Comparison of ENCODE assay signal across 8 cellular contexts in the genomic region with DNA sequence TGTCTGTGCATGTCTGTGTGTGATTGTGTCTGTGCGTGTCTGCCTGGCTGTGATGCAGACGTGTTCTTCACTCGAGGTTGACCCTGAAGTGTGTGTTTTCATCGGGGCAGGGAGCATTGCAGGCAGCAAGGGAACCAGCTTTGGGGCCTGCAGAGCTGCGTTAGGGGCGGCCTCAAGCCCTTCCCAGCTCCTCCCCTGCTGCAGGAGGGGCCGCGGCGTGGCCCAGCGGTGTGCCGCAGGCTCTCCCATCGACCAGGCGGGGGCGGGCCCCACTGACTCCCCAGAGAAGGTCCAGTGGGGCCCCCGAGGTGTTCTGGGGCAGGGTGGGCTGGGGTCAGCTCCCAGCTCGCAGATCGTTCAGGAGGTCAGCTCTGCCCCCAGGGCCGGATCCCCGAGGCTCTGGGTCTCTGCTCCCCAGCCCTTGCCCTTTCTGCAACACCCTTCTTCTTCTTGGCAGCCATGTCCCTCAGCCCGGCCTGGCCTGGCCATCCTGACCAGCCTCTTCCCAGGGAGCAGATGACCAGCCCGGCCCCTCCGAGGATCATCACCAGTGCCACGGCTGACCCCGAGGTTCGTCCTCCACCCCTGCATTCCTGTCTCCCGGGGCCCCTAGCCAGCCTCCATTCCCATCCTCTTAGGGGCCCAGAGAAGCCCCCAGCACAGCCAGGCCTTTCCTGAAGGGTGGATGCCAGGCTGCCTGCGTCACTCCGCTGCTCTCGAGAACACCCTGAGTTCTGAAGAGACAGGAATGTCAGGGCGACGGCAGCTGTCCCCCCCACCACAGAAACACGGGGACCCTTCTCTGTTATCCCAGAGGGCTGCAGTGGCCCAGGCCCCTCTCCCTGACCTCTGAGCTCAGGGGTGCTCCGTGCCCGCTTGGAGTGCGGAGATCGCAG. TPM values are rescaled to one million over a fixed set of nuclear protein-coding genes. Genes with fewer than 3 reads are reported as not detected.
DNase-seq lines count a peak whose midpoint lies in the region; ATAC-seq and TF ChIP-seq lines count a peak whose summit lies in the region.

No MANE protein-coding gene starts in this region.

- no peaks in the 10 kb centered on the region for H3K27me3 ChIP-seq in A673 (replicated peaks; ENCODE audit: insufficient read depth, low read depth, low read length, poor library complexity)
- H3K27me3 ChIP-seq in adipocyte (replicated peaks; ENCODE audit: control insufficient read depth, insufficient read depth, low read length): peaks cover 12% of the 10 kb centered on the region
- no peaks in the 10 kb centered on the region for H3K27me3 ChIP-seq in right lobe of liver

- no peaks in the 10 kb centered on the region for H3K4me1 ChIP-seq in A673 (ENCODE audit: insufficient read depth, low read length, poor library complexity, severe bottlenecking)
- H3K4me1 ChIP-seq in adipocyte (ENCODE audit: control insufficient read depth, insufficient read depth, low read length): peaks cover 3% of the 10 kb centered on the region
- H3K4me1 ChIP-seq in right lobe of liver: no peaks in the 10 kb centered on the region

- intact Hi-C loops in A673 (cut with micrococcal nuclease; ENCODE audit: unreplicated experiment): no loop called here
- intact Hi-C loops in right lobe of liver (cut with DNase I): no loop called here

- POLR2A ChIA-PET in A673 (lab: Charles Lee; ENCODE audit: low non-redundant PET): no interaction called here

- H3K36me3 ChIP-seq in A673 (ENCODE audit: insufficient read depth, low read length, poor library complexity, severe bottlenecking) (no peaks in the 10 kb centered on the region), adipocyte (ENCODE audit: control insufficient read depth, insufficient read depth, low read length, severe bottlenecking) (no peaks in the 10 kb centered on the region), right lobe of liver (no peaks in the 10 kb centered on the region)

- H3K4me3 ChIP-seq in A673 (ENCODE audit: low read depth, low read length, poor library complexity, severe bottlenecking) (peak overlapping the region; percentile 21), adipocyte (ENCODE audit: low read length) (peak overlapping the region; percentile 70), right lobe of liver (no peak overlapping the region)

- TF ChIP-seq CTCF in A673 (conservative IDR thresholded peaks at IDR 0.05; ENCODE audit: low read depth, low read length): 0 out of 2 replicates have a peak, but pooled peaks have one; percentile 16
- no peak for TF ChIP-seq CTCF in right lobe of liver (IDR thresholded peaks at IDR 0.05)

- no peak for TF ChIP-seq POLR2A in right lobe of liver (IDR thresholded peaks at IDR 0.05)

- BruUV-seq in A673 (replicated peaks; lab: Mats Ljungman, UMichigan): no TSS peak

- CTCF ChIA-PET in A673 (lab: Charles Lee): no interaction called here

- H3K9me3 ChIP-seq in A673 (ENCODE audit: low read depth, low read length, poor library complexity, severe bottlenecking) (no peaks in the 10 kb centered on the region), adipocyte (ENCODE audit: control insufficient read depth, low read length) (no peaks in the 10 kb centered on the region), right lobe of liver (no peaks in the 10 kb centered on the region)

- peak overlapping the region; percentile 82 for H3K9ac ChIP-seq in adipocyte (ENCODE audit: low read length)

- peak; percentile 58 for DNase-seq in A673 (ENCODE audit: low spot score)
- no peak for DNase-seq in adipocyte (ENCODE audit: low read depth)
- peak in 2 of 3 donors; percentile 18 to 52 for DNase-seq in right lobe of liver
- DNase-seq in superior temporal gyrus (ENCODE audit: extremely low spot score): no peak
- no peak for DNase-seq in NCI-H526 (lab: John Stamatoyannopoulos, UW)
- no peak for DNase-seq in foreskin melanocyte

- WGBS in right lobe of liver (ENCODE audit: insufficient coverage, low coverage, low lambda C conversion rate, missing lambda C conversion rate): 72% methylated on average over 8 of the region's 36 CpGs

- ATAC-seq in GM21529 (IDR thresholded peaks at IDR 0.05; ENCODE audit: unreplicated experiment): peak; percentile 64
- ATAC-seq in right lobe of liver: peak in 2 of 4 donors; percentile 12 to 17
- no peak for ATAC-seq in GM18519 (IDR thresholded peaks at IDR 0.05; ENCODE audit: low FRiP score, unreplicated experiment)

- no peak overlapping the region for H3K27ac ChIP-seq in A673 (ENCODE audit: low read depth, low read length, poor library complexity, severe bottlenecking)
- no peak overlapping the region for H3K27ac ChIP-seq in right lobe of liver

RNA-seq across cellular contexts. Expression of a gene that starts 11.1 kb away (rescaled TPM):
- total RNA-seq in A673 (2021) (0.09 TPM in 1 of 2 replicates, not detected in the other), right lobe of liver (under 1 TPM in 4 of 6 experiments, not detected in 2; 0.04 to 0.19 (median 0.11) TPM)

RNA-seq across cellular contexts. Expression of a gene that starts 27.3 kb away (rescaled TPM):
- total RNA-seq in A673 (2021) (0.30 and 0.72 TPM in 2 replicates), right lobe of liver (1 to 10 TPM in 1 of 6 experiments, under 1 TPM in 5; 0.11 to 1.1 (median 0.50) TPM)

RNA-seq across cellular contexts. Expression of a gene that starts 31.4 kb away (rescaled TPM):
- total RNA-seq in A673 (2021): 6.1 and 8.6 TPM in 2 replicates
- 1 to 10 TPM in 1 of 6 experiments, under 1 TPM in 2, not detected in 3; 0.27 to 1.4 (median 0.31) TPM for total RNA-seq in right lobe of liver

Comparison
In these comparisons a context has a peak if more than half of its experiments do, and no peak if none do; other contexts are left out.
1. DNase-seq: peak in A673 (single experiment) and right lobe of liver (2 of 3); none in adipocyte (single experiment), superior temporal gyrus (single experiment), NCI-H526 (0 of 2) and foreskin melanocyte (single experiment).
2. H3K4me3 ChIP-seq: peak in A673 (single experiment) and adipocyte (single experiment); none in right lobe of liver (0 of 3).